Comparison of ENCODE assay signal across 7 cellular contexts in genomic region chr16:58515871-58516767, GRCh38. TPM values are rescaled to one million over a fixed set of nuclear protein-coding genes. Genes with fewer than 3 reads are reported as not detected.
A peak's percentile ranks its signal among the peaks of the same experiment; 100 is the strongest.
DNase-seq lines count a peak whose midpoint lies in the region; ATAC-seq and TF ChIP-seq lines count a peak whose summit lies in the region.

No MANE protein-coding gene starts in this region.

- H3K27ac Mint-ChIP-seq in HFFc6, result no peak overlapping the region

- peak overlapping the region; percentile 48 for H3K27ac ChIP-seq in trophoblast cell (ENCODE audit: low read depth, low read length)

- peak overlapping the region; percentile 91 for H4K12ac ChIP-seq in trophoblast cell (ENCODE audit: low read depth, low read length)

- H3K36me3 Mint-ChIP-seq in HFFc6 (ENCODE audit: low read depth), result peaks cover 30% of the 10 kb centered on the region

- H3K4me2 ChIP-seq in trophoblast cell (ENCODE audit: low read length), result peak overlapping the region; percentile 90

- H3K4me3 Mint-ChIP-seq in HFFc6, result peak overlapping the region; percentile 78

- peak overlapping the region; percentile 77 for H2BK5ac ChIP-seq in trophoblast cell (ENCODE audit: low read depth, low read length, poor library complexity)

- H3K4me3 ChIP-seq in trophoblast cell (ENCODE audit: low read depth, low read length), result peak overlapping the region; percentile 94

- WGBS in trophoblast cell (ENCODE audit: extremely low coverage, insufficient coverage, insufficient read length), result no CpG with 5 or more reads among the region's 66 CpGs

- H3K4ac ChIP-seq in trophoblast cell (ENCODE audit: low read depth, low read length), result no peak overlapping the region

- DNase-seq in HFFc6 (no peak), NCI-H1105 treated with DMSO at 0.1 percent for 48 hours (lab: John Stamatoyannopoulos, UW) (peak; percentile 26), glomerular visceral epithelial cell (ENCODE audit: extremely low spot score) (peak; percentile 44), trophoblast cell (peak; percentile 13 to 47), NCI-H187 treated with DMSO at 0.1 percent for 48 hours (lab: John Stamatoyannopoulos, UW) (no peak)
- peak; percentile 37 for DNase-seq in activated effector memory CD4-positive, alpha-beta T cell treated with Interleukin-2 at 50 U/mL for 16 hours

- peak overlapping the region; percentile 60 for H3K18ac ChIP-seq in trophoblast cell (ENCODE audit: low read length)

- H3K4me1 Mint-ChIP-seq in HFFc6 (ENCODE audit: low read depth), result peaks cover 33% of the 10 kb centered on the region

- H2BK12ac ChIP-seq in trophoblast cell (ENCODE audit: low read length), result no peak overlapping the region

- no peak for TF ChIP-seq CTCF in HFFc6 (IDR thresholded peaks at IDR 0.05)

- peaks cover 6% of the 10 kb centered on the region for H3K27me3 Mint-ChIP-seq in HFFc6 (ENCODE audit: insufficient read depth)

- H3K79me1 ChIP-seq in trophoblast cell (ENCODE audit: low read length), result peaks cover 7% of the 10 kb centered on the region

- peak overlapping the region; percentile 91 for H2AFZ ChIP-seq in trophoblast cell (ENCODE audit: insufficient read depth, low read length, poor library complexity)

- ATAC-seq in GM18517 (IDR thresholded peaks at IDR 0.05; ENCODE audit: unreplicated experiment), result peak; percentile 23

- H3K23ac ChIP-seq in trophoblast cell (ENCODE audit: low read length), result no peak overlapping the region

- peak overlapping the region; percentile 70 for H2BK120ac ChIP-seq in trophoblast cell (ENCODE audit: insufficient read depth, low read length, poor library complexity)

- peak overlapping the region; percentile 66 for H4K91ac ChIP-seq in trophoblast cell (ENCODE audit: low read depth, low read length)

- peak overlapping the region; percentile 72 for H3K9ac ChIP-seq in trophoblast cell (ENCODE audit: low read length)

- H3K27me3 ChIP-seq in trophoblast cell (ENCODE audit: insufficient read depth, low read length), result no peaks in the 10 kb centered on the region

- peak overlapping the region; percentile 88 for H4K8ac ChIP-seq in trophoblast cell (ENCODE audit: low read depth, low read length)

- H3K14ac ChIP-seq in trophoblast cell (ENCODE audit: low read length), result peak overlapping the region; percentile 61

- H3K4me1 ChIP-seq in trophoblast cell (ENCODE audit: control insufficient read depth in 1 of 2, insufficient read depth in 2 of 2, low read length in 2 of 2), result peaks cover 5 to 12% of the 10 kb centered on the region in 2 experiments

- H3K9me3 ChIP-seq in trophoblast cell (ENCODE audit: insufficient read depth, low read depth, low read length), result no peaks in the 10 kb centered on the region

- peaks cover 17 to 40% of the 10 kb centered on the region in 2 experiments for H3K36me3 ChIP-seq in trophoblast cell (ENCODE audit: control insufficient read depth in 1 of 2, insufficient read depth in 2 of 2, low read length in 2 of 2)

- H3K9me3 Mint-ChIP-seq in HFFc6, result no peaks in the 10 kb centered on the region

- H3K79me2 ChIP-seq in trophoblast cell (ENCODE audit: control insufficient read depth, insufficient read depth, low read length, poor library complexity), result peaks cover 7% of the 10 kb centered on the region

- peak overlapping the region; percentile 44 for H2AK5ac ChIP-seq in trophoblast cell (ENCODE audit: low read length)

RNA-seq across cellular contexts. Expression of gene SETD6, which starts 0.8 kb away (rescaled TPM):
- total RNA-seq in HFFc6 (2021; fragmentation: NEBNext Ultra II Directional; extraction: Animal tissue kit (Norgen Biotek cat#: 25700)), result 1 to 10 TPM; 1.8 to 3.5 (median 2.9) TPM
- 8.3 and 8.4 TPM in 2 replicates for polyA plus RNA-seq in trophoblast cell (2013)

RNA-seq across cellular contexts. Expression of gene NDRG4, which starts 16.2 kb away (rescaled TPM):
- 1 to 10 TPM; 1.5 to 5.3 (median 3.6) TPM for total RNA-seq in HFFc6 (2021; fragmentation: NEBNext Ultra II Directional; extraction: Animal tissue kit (Norgen Biotek cat#: 25700))
- polyA plus RNA-seq in trophoblast cell (2013), result 7.0 and 7.3 TPM in 2 replicates

Comparison
In these comparisons a context has a peak if more than half of its experiments do, and no peak if none do; other contexts are left out.
1. DNase-seq: peak in NCI-H1105 treated with DMSO at 0.1 percent for 48 hours (single experiment), activated effector memory CD4-positive, alpha-beta T cell treated with Interleukin-2 at 50 U/mL for 16 hours (single experiment), glomerular visceral epithelial cell (single experiment) and trophoblast cell (2 of 2); none in HFFc6 (single experiment) and NCI-H187 treated with DMSO at 0.1 percent for 48 hours (single experiment).